1 cellular context compared by ENCODE assay signal in the genomic region with DNA sequence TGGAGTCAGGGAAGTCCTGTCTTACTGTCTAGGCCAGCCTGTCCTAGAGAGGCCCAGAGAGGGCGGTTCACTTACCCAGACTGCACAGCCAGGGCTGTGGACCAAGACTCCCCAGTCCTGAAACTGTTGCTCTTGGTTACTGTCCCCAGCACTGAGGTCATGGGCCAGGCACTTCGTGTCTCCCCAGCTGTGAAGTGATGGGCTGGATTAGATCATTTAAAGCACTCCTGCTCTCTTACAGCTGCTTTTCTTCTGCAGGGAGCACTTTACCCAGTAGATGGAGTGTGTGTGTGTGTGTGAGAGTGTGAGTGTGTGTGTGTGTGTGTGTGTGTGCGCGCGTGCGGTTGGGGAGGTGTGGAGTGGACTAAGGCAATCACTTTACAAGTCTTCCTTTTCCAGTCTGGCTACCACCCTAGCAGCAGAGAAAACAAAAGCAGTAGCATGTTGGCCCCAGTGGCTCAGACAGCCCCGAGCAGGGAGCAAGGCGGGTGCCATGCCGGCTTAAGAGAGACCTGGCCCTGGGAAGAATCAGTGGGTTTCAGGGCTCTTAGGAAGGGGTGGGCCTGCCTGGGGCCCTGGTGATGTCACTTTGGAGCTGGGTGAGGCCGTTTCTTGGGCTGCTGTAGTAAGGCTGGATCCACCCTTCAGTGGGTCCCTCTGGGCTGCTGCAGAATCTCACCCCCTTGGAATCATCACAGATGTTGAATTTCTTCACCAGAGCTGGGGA.
TF ChIP-seq lines count a peak whose summit lies in the region.

No MANE protein-coding gene starts in this region.

TF ChIP-seq in H1, 55 proteins besides CTCF, POLR2A, EP300 and RAD21:
- TF ChIP-seq SAP30 (IDR thresholded peaks at IDR 0.05; ENCODE audit: insufficient read depth, insufficient replicate concordance, low read length) (no peak), CHD7 (IDR thresholded peaks at IDR 0.05; ENCODE audit: insufficient replicate concordance, low read length) (no peak), KDM4A (IDR thresholded peaks at IDR 0.05; ENCODE audit: low read depth, low read length, severe bottlenecking) (no peak), JUND (IDR thresholded peaks at IDR 0.05; ENCODE audit: low read length) (no peak), SP1 (IDR thresholded peaks at IDR 0.05; ENCODE audit: low read depth, low read length) (no peak), KDM1A (IDR thresholded peaks at IDR 0.05; ENCODE audit: borderline replicate concordance, low read length) (no peak), TAF7 (optimal IDR thresholded peaks at IDR 0.05; ENCODE audit: borderline replicate concordance, low read depth, low read length) (no peak), CEBPB (IDR thresholded peaks at IDR 0.05; ENCODE audit: low read depth, low read length) (no peak), SP2 (IDR thresholded peaks at IDR 0.05; ENCODE audit: low read length) (no peak), CHD2 (IDR thresholded peaks at IDR 0.05; ENCODE audit: low read length) (no peak), CBX8 (IDR thresholded peaks at IDR 0.05; ENCODE audit: borderline replicate concordance, low read depth, low read length) (no peak), TBP (IDR thresholded peaks at IDR 0.05; ENCODE audit: low read depth, low read length) (no peak), POLR2AphosphoS5 (IDR thresholded peaks at IDR 0.05; ENCODE audit: low read depth, low read length) (no peak), HDAC2 (IDR thresholded peaks at IDR 0.05; ENCODE audit: borderline replicate concordance in 1 of 2, low read depth in 2 of 2, low read length in 2 of 2) (no peak), SRF (IDR thresholded peaks at IDR 0.05; ENCODE audit: low read depth, low read length) (no peak), GABPA (IDR thresholded peaks at IDR 0.05; ENCODE audit: borderline replicate concordance, insufficient read depth, low read length) (no peak)
- TF ChIP-seq, protein P1, sequence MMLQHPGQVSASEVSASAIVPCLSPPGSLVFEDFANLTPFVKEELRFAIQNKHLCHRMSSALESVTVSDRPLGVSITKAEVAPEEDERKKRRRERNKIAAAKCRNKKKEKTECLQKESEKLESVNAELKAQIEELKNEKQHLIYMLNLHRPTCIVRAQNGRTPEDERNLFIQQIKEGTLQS (IDR thresholded peaks at IDR 0.05; ENCODE audit: insufficient read depth, low read depth, low read length), result no peak
- TF ChIP-seq, protein P2, sequence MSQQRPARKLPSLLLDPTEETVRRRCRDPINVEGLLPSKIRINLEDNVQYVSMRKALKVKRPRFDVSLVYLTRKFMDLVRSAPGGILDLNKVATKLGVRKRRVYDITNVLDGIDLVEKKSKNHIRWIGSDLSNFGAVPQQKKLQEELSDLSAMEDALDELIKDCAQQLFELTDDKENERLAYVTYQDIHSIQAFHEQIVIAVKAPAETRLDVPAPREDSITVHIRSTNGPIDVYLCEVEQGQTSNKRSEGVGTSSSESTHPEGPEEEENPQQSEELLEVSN (IDR thresholded peaks at IDR 0.05), result no peak
TF ChIP-seq in H1: peak in this region for 0.
